ENCODE assay signal across 7 cellular contexts in genomic region chr14:81541206-81541605, GRCh38. TPM values are rescaled to one million over a fixed set of nuclear protein-coding genes. Genes with fewer than 3 reads are reported as not detected.
DNase-seq lines count a peak whose midpoint lies in the region; ATAC-seq, FAIRE-seq and TF ChIP-seq lines count a peak whose summit lies in the region.
"Not testable (repeated sequence)": the region's sequence is repeated elsewhere in the genome, so short reads cannot be mapped to it uniquely, and the experiment has no call there.

No MANE protein-coding gene starts in this region.

- not testable (repeated sequence) for H3K18ac ChIP-seq in H1 (ENCODE audit: extremely low read depth, low read length)
- peak overlapping the region; percentile 38 for H3K18ac ChIP-seq in neuronal stem cell (ENCODE audit: low read length)

- H3K9ac ChIP-seq in H1 (replicated peaks in 1 of 4; ENCODE audit: extremely low read depth in 1 of 4, low read depth in 3 of 4, low read length in 3 of 4); neural progenitor cell; neuronal stem cell (ENCODE audit: low read depth, low read length, poor library complexity): not testable (repeated sequence)

- not testable (repeated sequence) for H3K4me1 Mint-ChIP-seq in GM23338, neural progenitor cell
- H3K4me1 Mint-ChIP-seq in nephron progenitor cell = peaks cover 20% of the 10 kb centered on the region

- H2AK5ac ChIP-seq in H1 (ENCODE audit: low read depth, low read length); neuronal stem cell (ENCODE audit: low read depth, low read length): not testable (repeated sequence)

- intact Hi-C loops in Right ventricle myocardium inferior (cut with DNase I); posterior vena cava (cut with DNase I): not testable (repeated sequence)

- H2BK20ac ChIP-seq in H1 (ENCODE audit: low read length) = not testable (repeated sequence)

- H2AFZ ChIP-seq in GM23338 = peak overlapping the region; percentile 91; the same call in 1 of the 2 replicates
- H2AFZ ChIP-seq in H1 (ENCODE audit: low read length) = peak overlapping the region; percentile 83; the same call in 1 of the 2 replicates
- H2AFZ ChIP-seq in neural progenitor cell (replicated peaks) = peak overlapping the region; percentile 68
- peak overlapping the region; percentile 87 for H2AFZ ChIP-seq in neuronal stem cell (ENCODE audit: low read length)

- TF ChIP-seq POLR2A in H1 (IDR thresholded peaks at IDR 0.05; ENCODE audit: control extremely low read depth in 1 of 2, low read depth in 2 of 2, low read length in 2 of 2) = not testable (repeated sequence)

- not testable (repeated sequence) for H3K23me2 ChIP-seq in H1 (ENCODE audit: low read depth, low read length)

- ATAC-seq in GM23338, Right ventricle myocardium inferior: not testable (repeated sequence)

- not testable (repeated sequence) for H3K4ac ChIP-seq in H1 (replicated peaks; ENCODE audit: insufficient read length, low read depth, low read length); neuronal stem cell (ENCODE audit: low read length)

- not testable (repeated sequence) for H3K4me1 ChIP-seq in GM23338 (ENCODE audit: insufficient read depth); H1 (replicated peaks in 1 of 4; ENCODE audit: control insufficient read depth in 3 of 4, insufficient read depth in 4 of 4, low read length in 3 of 4); neural progenitor cell; neuronal stem cell (ENCODE audit: control insufficient read depth in 2 of 2, insufficient read depth in 1 of 2, low read depth in 1 of 2, low read length in 2 of 2)

- H3K4me3 Mint-ChIP-seq in GM23338, nephron progenitor cell: not testable (repeated sequence)
- peak overlapping the region; percentile 8 for H3K4me3 Mint-ChIP-seq in neural progenitor cell

- not testable (repeated sequence) for H4K5ac ChIP-seq in H1 (ENCODE audit: insufficient read length, low read depth, low read length)

- not testable (repeated sequence) for H3K14ac ChIP-seq in H1 (ENCODE audit: insufficient read length); neuronal stem cell (ENCODE audit: low read length)

- H3K27ac Mint-ChIP-seq in GM23338, neural progenitor cell: not testable (repeated sequence)
- H3K27ac Mint-ChIP-seq in nephron progenitor cell = peak overlapping the region; percentile 45

- not testable (repeated sequence) for TF ChIP-seq RAD21 in H1 (IDR thresholded peaks at IDR 0.05 in 1 of 2, conservative IDR thresholded peaks at IDR 0.05 in 1 of 2; ENCODE audit: low read depth in 2 of 2, low read length in 2 of 2)

- H3F3A ChIP-seq in GM23338 (replicated peaks; ENCODE audit: low read depth); neural progenitor cell (ENCODE audit: low read depth): not testable (repeated sequence)

- not testable (repeated sequence) for H3K4me3 ChIP-seq in GM23338; H1 (ENCODE audit: extremely low read depth in 1 of 4, insufficient read depth in 2 of 4, low read depth in 3 of 4, low read length in 4 of 4); neural progenitor cell; neuronal stem cell (ENCODE audit: low read length in 2 of 2)

- not testable (repeated sequence) for H2BK120ac ChIP-seq in H1 (replicated peaks; ENCODE audit: low read depth, low read length); neuronal stem cell (ENCODE audit: low read depth, low read length)

- not testable (repeated sequence) for H3K23ac ChIP-seq in H1 (ENCODE audit: insufficient read length); neuronal stem cell (ENCODE audit: low read depth, low read length, poor library complexity)

- 92% methylated on average over 5 of the region's 5 CpGs; no CpG with 5 or more reads in 1 of the 2 experiments for WGBS in H1 (ENCODE audit: extremely low coverage in 1 of 2, insufficient coverage in 1 of 2, insufficient read length in 1 of 2, insufficient replicate concordance in 2 of 2, low coverage in 1 of 2, low lambda C conversion rate in 2 of 2, missing lambda C conversion rate in 1 of 2), 2 experiments
- whole genome bisulfite sequencing in neuronal stem cell (ENCODE audit: extremely low coverage in 2 of 2, insufficient read length in 2 of 2, insufficient replicate concordance in 1 of 2), 2 donors = no CpG with 5 or more reads among the region's 5 CpGs

- not testable (repeated sequence) for H3K9me3 ChIP-seq in H1 (ENCODE audit: insufficient read depth in 2 of 2, low read depth in 1 of 2, low read length in 1 of 2); neural progenitor cell (ENCODE audit: low read depth); neuronal stem cell (replicated peaks in 1 of 2; ENCODE audit: control insufficient read depth in 2 of 2, insufficient read depth in 1 of 2, low read depth in 1 of 2, low read length in 2 of 2)

- not testable (repeated sequence) for FAIRE-seq in H1 (lab: Jason Lieb, UNC)

- not testable (repeated sequence) for H2BK15ac ChIP-seq in H1 (ENCODE audit: low read length); neuronal stem cell (ENCODE audit: low read length)

- H2BK12ac ChIP-seq in H1 (ENCODE audit: low read depth, low read length); neuronal stem cell (ENCODE audit: low read length): not testable (repeated sequence)

- not testable (repeated sequence) for H2BK5ac ChIP-seq in H1 (ENCODE audit: low read depth, low read length); neuronal stem cell (ENCODE audit: low read length)

- H4K8ac ChIP-seq in H1 (ENCODE audit: extremely low read depth, insufficient read depth, low read length); neuronal stem cell (ENCODE audit: low read depth, low read length): not testable (repeated sequence)

- TF ChIP-seq CTCF in GM23338 (conservative IDR thresholded peaks at IDR 0.05; ENCODE audit: low read depth in 2 of 2); H1 (IDR thresholded peaks at IDR 0.05; ENCODE audit: control extremely low read depth in 1 of 3, insufficient read depth in 1 of 3, low read depth in 1 of 3, low read length in 3 of 3); nephron progenitor cell (IDR thresholded peaks at IDR 0.05); neural progenitor cell (IDR thresholded peaks at IDR 0.05): not testable (repeated sequence)

- not testable (repeated sequence) for H3K27me3 ChIP-seq in GM23338 (ENCODE audit: insufficient read depth); H1 (replicated peaks in 1 of 4; ENCODE audit: control insufficient read depth in 3 of 4, extremely low read depth in 1 of 4, insufficient read depth in 3 of 4, low read length in 3 of 4); neural progenitor cell; neuronal stem cell (ENCODE audit: control insufficient read depth in 3 of 3, insufficient read depth in 3 of 3, low read depth in 1 of 3, low read length in 3 of 3)

- H4K20me1 ChIP-seq in GM23338 (replicated peaks; ENCODE audit: insufficient read depth); H1 (replicated peaks in 1 of 2; ENCODE audit: control insufficient read depth in 1 of 2, insufficient read depth in 2 of 2, low read length in 2 of 2); neural progenitor cell (ENCODE audit: low read depth): not testable (repeated sequence)

- not testable (repeated sequence) for H3K9me2 ChIP-seq in GM23338 (ENCODE audit: insufficient read depth)

- POLR2A ChIA-PET in H1 (lab: Charles Lee; ENCODE audit: partially characterized antibody) = not testable (repeated sequence)

- H3K4me2 ChIP-seq in GM23338; H1 (ENCODE audit: insufficient read depth in 1 of 2, low read depth in 2 of 2, low read length in 2 of 2); neural progenitor cell; neuronal stem cell (ENCODE audit: insufficient read depth, low read length, poor library complexity, severe bottlenecking): not testable (repeated sequence)

- not testable (repeated sequence) for DNase-seq in GM23338 (ENCODE audit: low spot score); H1 (ENCODE audit: low read depth in 1 of 2, low spot score in 2 of 2); nephron progenitor cell; neural progenitor cell (ENCODE audit: low spot score); neuronal stem cell (ENCODE audit: low spot score)
- peak; percentile 56 for DNase-seq in Right ventricle myocardium inferior (ENCODE audit: missing footprints)
- DNase-seq in posterior vena cava (ENCODE audit: low spot score) = peak; percentile 59

- TF ChIP-seq EP300 in H1 (IDR thresholded peaks at IDR 0.05; ENCODE audit: borderline replicate concordance in 1 of 2, low read depth in 2 of 2, low read length in 2 of 2) = not testable (repeated sequence)

- H3K36me3 ChIP-seq in GM23338 (ENCODE audit: insufficient read depth); H1 (ENCODE audit: control insufficient read depth in 2 of 4, insufficient read depth in 4 of 4, low read length in 3 of 4); neural progenitor cell; neuronal stem cell (replicated peaks in 1 of 2; ENCODE audit: control insufficient read depth in 2 of 2, insufficient read depth in 2 of 2, low read length in 2 of 2): not testable (repeated sequence)

- H3K36me3 Mint-ChIP-seq in GM23338 (ENCODE audit: low read depth) = peaks cover 14% of the 10 kb centered on the region
- H3K36me3 Mint-ChIP-seq in nephron progenitor cell (ENCODE audit: low read depth) = peaks cover 20% of the 10 kb centered on the region
- H3K36me3 Mint-ChIP-seq in neural progenitor cell = not testable (repeated sequence)

- H4K91ac ChIP-seq in H1 (replicated peaks; ENCODE audit: insufficient read length, low read length); neuronal stem cell (ENCODE audit: low read depth, low read length, poor library complexity): not testable (repeated sequence)

- CTCF ChIA-PET in H1 (lab: Charles Lee; ENCODE audit: partially characterized antibody) = not testable (repeated sequence)

- H3K9me3 Mint-ChIP-seq in GM23338 (peaks cover 31% of the 10 kb centered on the region), nephron progenitor cell (peaks cover 85% of the 10 kb centered on the region)
- H3K9me3 Mint-ChIP-seq in neural progenitor cell = not testable (repeated sequence)

- not testable (repeated sequence) for H3K79me2 ChIP-seq in GM23338 (replicated peaks; ENCODE audit: insufficient read depth); H1 (ENCODE audit: control insufficient read depth in 1 of 2, insufficient read depth in 2 of 2, low read length in 2 of 2); neural progenitor cell (ENCODE audit: low read depth)

- H3K79me1 ChIP-seq in H1 (ENCODE audit: low read depth, low read length); neuronal stem cell (ENCODE audit: low read depth, low read length): not testable (repeated sequence)

- not testable (repeated sequence) for H3K27ac ChIP-seq in GM23338 (ENCODE audit: low read depth); H1 (ENCODE audit: low read depth, low read length); neural progenitor cell; neuronal stem cell (replicated peaks; ENCODE audit: low read length)

- not testable (repeated sequence) for H3K27me3 Mint-ChIP-seq in GM23338 (ENCODE audit: insufficient read depth, low read depth, poor library complexity); neural progenitor cell (ENCODE audit: insufficient read depth, low read depth)
- peaks cover 11% of the 10 kb centered on the region for H3K27me3 Mint-ChIP-seq in nephron progenitor cell (ENCODE audit: low read depth, poor library complexity)

- H3K56ac ChIP-seq in H1 (replicated peaks; ENCODE audit: insufficient read length, low read depth, low read length) = not testable (repeated sequence)

RNA-seq across cellular contexts. Expression of gene SEL1L, which starts 7.6 kb away (rescaled TPM):
- total RNA-seq in GM23338 (2014; rRNA removed; shearing (Covaris generic)) = 19.3 and 20.6 TPM in 2 replicates
- polyA plus RNA-seq in GM23338 (2016; fragmentation: Nextera tagmentation; extraction: Ambion mirVana) (22.6 and 22.8 TPM in 2 replicates), H1 (2011; rRNA removed) (3.5 and 4.3 TPM in 2 replicates)
- total RNA-seq in H1 (2021; fragmentation: NEBNext Ultra II Directional; extraction: Animal tissue kit (Norgen Biotek cat#: 25700)) = 34.9 and 35.5 TPM in 2 replicates
- 5.0 TPM for polyA plus RNA-seq in H1 (2011; cell fraction: cytosol; rRNA removed)
- 10.6 TPM for polyA plus RNA-seq in H1 (2011; cell fraction: nucleus; rRNA removed)
- 7.6 to 12.7 TPM (median 10.0 TPM) in 4 replicates for polyA plus RNA-seq in H1 (2012, experiment 1 of 2)
- polyA plus RNA-seq in H1 (2012, experiment 2 of 2) = 0.54 TPM
- 20.7 TPM for polyA plus RNA-seq in H1 (2013, experiment 1 of 2)
- polyA plus RNA-seq in H1 (2013, experiment 2 of 2) = 19.5 TPM
- 19.3 and 21.3 TPM in 2 replicates for polyA minus RNA-seq in H1 (2011; rRNA and poly(A)+ RNA removed)
- polyA minus RNA-seq in H1 (2011; cell fraction: cytosol; rRNA and poly(A)+ RNA removed) = 6.5 TPM
- polyA minus RNA-seq in H1 (2011; cell fraction: nucleus; rRNA and poly(A)+ RNA removed) = 26.6 TPM
- total RNA-seq in Right ventricle myocardium inferior (54.9 TPM), neural progenitor cell (ENCODE audit: low replicate concordance) (21.0 and 28.0 TPM in 2 replicates), posterior vena cava (100 to 1,000 TPM in 1 of 2 donors, 10 to 100 TPM in 1; 97.5 to 103 TPM)
- 13.0 TPM for polyA plus RNA-seq in neuronal stem cell (2013, experiment 1 of 2)
- polyA plus RNA-seq in neuronal stem cell (2013, experiment 2 of 2) = 13.3 TPM
